Comparison of ENCODE assay signal across 8 cellular contexts in genomic region chr16:84617631-84618427, GRCh38. TPM values are rescaled to one million over a fixed set of nuclear protein-coding genes. Genes with fewer than 3 reads are reported as not detected.
DNase-seq lines count a peak whose midpoint lies in the region; ATAC-seq and TF ChIP-seq lines count a peak whose summit lies in the region.

COTL1 (minus strand) TSS chr16:84618078; CDS start chr16:84617914, 164 bp downstream.

- under 1% methylated on average over 100 of the region's 100 CpGs for WGBS in right cardiac atrium

- peak in 1 of 4 experiments; percentile 38 for TF ChIP-seq CTCF in uterus (IDR thresholded peaks at IDR 0.05)

- no peaks in the 10 kb centered on the region for H3K36me3 ChIP-seq in uterus

- intact Hi-C loops in right cardiac atrium (cut with DNase I) = no loop called here
- intact Hi-C loops in uterus (cut with DNase I; ENCODE audit: low total_unique reads) = no loop called here

- H3K4me1 ChIP-seq in right cardiac atrium (ENCODE audit: control insufficient read depth, insufficient read depth, low read length) = no peaks in the 10 kb centered on the region
- H3K4me1 ChIP-seq in uterus = no peaks in the 10 kb centered on the region

- DNase-seq in NCI-H187 treated with DMSO at 0.1 percent for 48 hours (lab: John Stamatoyannopoulos, UW) (peak; percentile 63), T-helper 2 cell (peak; percentile 85 to 97 (median 90)), anterior cingulate cortex (lab: John Stamatoyannopoulos, UW) (peak; percentile 20 to 96 (median 89)), right cardiac atrium (peak; percentile 98 to 99 (median 99)), putamen (ENCODE audit: low spot score) (peak; percentile 93), uterus (peak; percentile 98)

- peak; percentile 94 to 97 for TF ChIP-seq POLR2A in uterus (IDR thresholded peaks at IDR 0.05)

- H3K4me3 ChIP-seq in right cardiac atrium (ENCODE audit: low read length) (peak within 1 kb of the TSS; percentile 77), uterus (peak within 1 kb of the TSS; percentile 50 to 77)

- H3K27me3 ChIP-seq in right cardiac atrium (ENCODE audit: control insufficient read depth, insufficient read depth) (no peaks in the 10 kb centered on the region), uterus (no peaks in the 10 kb centered on the region)

- H3K27ac ChIP-seq in right cardiac atrium (ENCODE audit: low read length) (peak within 1 kb of the TSS; percentile 53), uterus (peak within 1 kb of the TSS; percentile 68 to 88)

- H3K9me3 ChIP-seq in right cardiac atrium (ENCODE audit: control insufficient read depth, low read length) (no peaks in the 10 kb centered on the region), uterus (no peaks in the 10 kb centered on the region)

- ATAC-seq in GM18498 (IDR thresholded peaks at IDR 0.05; ENCODE audit: unreplicated experiment) (peak; percentile 86), HG02938 (IDR thresholded peaks at IDR 0.05; ENCODE audit: unreplicated experiment) (peak; percentile 59), right cardiac atrium (peak; percentile 93 to 94)

RNA-seq across cellular contexts. Expression of gene COTL1, which starts in this region (rescaled TPM):
- total RNA-seq in right cardiac atrium = 10 to 100 TPM; 12.7 to 26.9 (median 23.5) TPM
- polyA plus RNA-seq in right cardiac atrium = 11.6 TPM
- 10 to 100 TPM; 19.1 to 66.9 (median 29.4) TPM for total RNA-seq in uterus

Comparison
In these comparisons a context has a peak if more than half of its experiments do, and no peak if none do; other contexts are left out.
1. Peak in every context shown above with its lines: DNase-seq, ATAC-seq, H3K4me3 ChIP-seq and H3K27ac ChIP-seq.